ENCODE assay signal across 8 cellular contexts in the genomic region with DNA sequence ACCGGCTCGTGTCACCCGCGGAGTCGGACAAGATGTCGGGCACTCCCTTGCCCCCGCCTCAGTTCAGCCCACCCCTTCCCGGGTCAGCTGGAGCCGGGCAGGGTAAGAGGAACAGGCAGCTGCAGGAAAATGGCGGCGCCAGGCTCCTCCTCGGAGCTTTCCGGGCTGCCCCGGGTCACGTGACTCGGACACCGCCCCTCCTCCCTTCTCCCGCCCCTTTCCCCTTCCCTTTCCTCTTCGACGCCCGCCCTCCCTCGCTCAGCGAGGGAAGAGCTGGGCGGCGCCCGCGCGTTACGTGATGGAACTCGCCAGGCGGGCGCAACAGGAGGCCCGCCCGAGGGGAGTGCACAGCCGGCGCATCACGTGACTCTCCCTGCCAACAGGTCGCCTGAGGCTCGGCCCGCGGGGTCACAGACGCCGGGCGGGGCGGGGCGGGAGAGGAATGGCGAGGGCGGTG. TPM values are rescaled to one million over a fixed set of nuclear protein-coding genes. Genes with fewer than 3 reads are reported as not detected.
DNase-seq lines count a peak whose midpoint lies in the region; ATAC-seq, FAIRE-seq and TF ChIP-seq lines count a peak whose summit lies in the region.

Gene PICALM (minus strand): TSS at position 134 of the 457 bp plus-strand sequence. CDS start 304 bp downstream, outside the sequence.

- H3K79me2 ChIP-seq in smooth muscle cell (ENCODE audit: low read depth) = peaks cover 49% of the 10 kb centered on the region

- H3F3A ChIP-seq in smooth muscle cell (ENCODE audit: low read depth) = peaks cover 11% of the 10 kb centered on the region

- H3K27me3 ChIP-seq in bronchial epithelial cell (ENCODE audit: control insufficient read depth, insufficient read depth, low read length) = no peaks in the 10 kb centered on the region
- H3K27me3 ChIP-seq in smooth muscle cell (ENCODE audit: low read depth) = no peaks in the 10 kb centered on the region

- under 1% methylated on average over 19 of the region's 48 CpGs for WGBS in smooth muscle cell (ENCODE audit: low lambda C conversion rate)

- peak; percentile 93 for DNase-seq in AG04449 (ENCODE audit: low read depth, low spot score)
- peak; percentile 89 for DNase-seq in NCI-H2227 treated with DMSO at 0.1 percent for 48 hours (lab: John Stamatoyannopoulos, UW)
- DNase-seq in bronchial epithelial cell (ENCODE audit: low read depth) = peak; percentile 91
- peak; percentile 89 for DNase-seq in iPS-NIHi11 (ENCODE audit: low spot score)
- peak; percentile 90 for DNase-seq in smooth muscle cell (lab: John Stamatoyannopoulos, UW; ENCODE audit: unreplicated experiment)

- peaks cover 46% of the 10 kb centered on the region for H4K20me1 ChIP-seq in smooth muscle cell (ENCODE audit: low read depth)

- FAIRE-seq in bronchial epithelial cell (lab: Jason Lieb, UNC) = no peak

- peak within 1 kb of the TSS; percentile 71 for H2AFZ ChIP-seq in smooth muscle cell (ENCODE audit: low read depth)

- peak within 1 kb of the TSS; percentile 86 for H3K4me2 ChIP-seq in smooth muscle cell

- TF ChIP-seq CTCF in AG04449 (IDR thresholded peaks at IDR 0.05; ENCODE audit: insufficient read depth, low read length, missing control alignments) = no peak
- TF ChIP-seq CTCF in WI38 (IDR thresholded peaks at IDR 0.05; ENCODE audit: low read depth, low read length) = no peak
- TF ChIP-seq CTCF in bronchial epithelial cell (IDR thresholded peaks at IDR 0.05; ENCODE audit: insufficient read depth, low read length, severe bottlenecking) = no peak
- no peak for TF ChIP-seq CTCF in smooth muscle cell (IDR thresholded peaks at IDR 0.05; ENCODE audit: borderline replicate concordance, insufficient read depth, poor library complexity, severe bottlenecking)

- CTCF ChIA-PET in AG04449 (lab: Yijun Ruan, JAX) = interaction anchor here (0.9 to 5.4 kb wide), 6 partner anchors 27 to 150 kb away, joined by 3 to 36 read pairs (median 4); no protein-coding TSS in a partner anchor

- H3K27ac ChIP-seq in smooth muscle cell (ENCODE audit: low read depth) = peak within 1 kb of the TSS; percentile 100

- POLR2A ChIA-PET in AG04449 (lab: Yijun Ruan, JAX) = interaction anchor here (0.6 to 3.4 kb wide), 13 partner anchors 18 to 176 kb away, joined by 3 to 37 read pairs (median 6); partner anchors contain the start of gene EED

- H3K4me3 ChIP-seq in AG04449 (ENCODE audit: low read depth, low read length) (peak within 1 kb of the TSS; percentile 94), WI38 (ENCODE audit: low read depth, low read length) (peak within 1 kb of the TSS; percentile 93), bronchial epithelial cell (ENCODE audit: low read depth, low read length) (peak within 1 kb of the TSS; percentile 79), smooth muscle cell (peak within 1 kb of the TSS; percentile 79)

- H3K9ac ChIP-seq in smooth muscle cell (ENCODE audit: low read depth) = peak within 1 kb of the TSS; percentile 96

- H3K9me3 ChIP-seq in smooth muscle cell (replicated peaks; ENCODE audit: low read depth) = no peaks in the 10 kb centered on the region

- peaks cover 34% of the 10 kb centered on the region for H3K4me1 ChIP-seq in smooth muscle cell (ENCODE audit: low read depth)

- ATAC-seq in GM18907 (IDR thresholded peaks at IDR 0.05; ENCODE audit: unreplicated experiment) (peak; percentile 85), HG03159 (IDR thresholded peaks at IDR 0.05; ENCODE audit: unreplicated experiment) (peak; percentile 86)

- no peaks in the 10 kb centered on the region for H3K36me3 ChIP-seq in bronchial epithelial cell (ENCODE audit: control insufficient read depth, insufficient read depth, low read length)
- H3K36me3 ChIP-seq in smooth muscle cell (ENCODE audit: low read depth) = no peaks in the 10 kb centered on the region

RNA-seq across cellular contexts. Expression of gene PICALM, which starts in this region (rescaled TPM):
- total RNA-seq in bronchial epithelial cell = 196 and 203 TPM in 2 replicates
- 420 and 421 TPM in 2 replicates for total RNA-seq in smooth muscle cell
- 72.9 and 75.4 TPM in 2 replicates for polyA plus RNA-seq in smooth muscle cell

Comparison
In these comparisons a context has a peak if more than half of its experiments do, and no peak if none do; other contexts are left out.
1. Peak in every context shown above with its lines: DNase-seq, ATAC-seq, H3K4me3 ChIP-seq and H3K27ac ChIP-seq.